7 cellular contexts compared by ENCODE assay signal in genomic region chr17:35578195-35578928, GRCh38. TPM values are rescaled to one million over a fixed set of nuclear protein-coding genes. Genes with fewer than 3 reads are reported as not detected.
A peak's percentile ranks its signal among the peaks of the same experiment; 100 is the strongest.
DNase-seq lines count a peak whose midpoint lies in the region; ATAC-seq, FAIRE-seq and TF ChIP-seq lines count a peak whose summit lies in the region.

PEX12 (minus strand) TSS chr17:35578571; CDS start chr17:35578021, 550 bp downstream.

- TF ChIP-seq CTCF in brain (conservative IDR thresholded peaks at IDR 0.05): no peak
- TF ChIP-seq CTCF in gastrocnemius medialis (IDR thresholded peaks at IDR 0.05 in 4 of 5, conservative IDR thresholded peaks at IDR 0.05 in 1 of 5): peak in 1 of 5 experiments; percentile 15

- DNase-seq in NCI-H2107 (lab: John Stamatoyannopoulos, UW) (peak; percentile 80), gastrocnemius medialis (peak; percentile 87 to 91)

- peak within 1 kb of the TSS; percentile 85 to 94 (median 90) for H3K27ac ChIP-seq in gastrocnemius medialis

- in situ Hi-C loops in gastrocnemius medialis (cut with MboI; ENCODE audit: low sequenced_read_pairs in 4 of 4): loop anchor here in 1 of 4 donors (25.0 kb wide), 1 partner anchor 959 kb away; the partner anchor contains the start of genes GGNBP2, MYO19 and PIGW

- H3K4me3 ChIP-seq in iPS-11a (ENCODE audit: low read depth, low read length): peak within 1 kb of the TSS; percentile 73
- H3K4me3 ChIP-seq in gastrocnemius medialis: peak within 1 kb of the TSS; percentile 68 to 88 (median 80)

- H3K9me3 Mint-ChIP-seq in brain: no peaks in the 10 kb centered on the region

- FAIRE-seq in TTC549 (lab: Jason Lieb, UNC): peak; percentile 66

- peaks cover 44% of the 10 kb centered on the region for H3K4me1 Mint-ChIP-seq in brain

- peaks cover 20% of the 10 kb centered on the region for H3K27me3 Mint-ChIP-seq in brain

- H3K36me3 Mint-ChIP-seq in brain: peaks cover 5% of the 10 kb centered on the region

- H3K4me1 ChIP-seq in gastrocnemius medialis: peaks cover 18 to 24% of the 10 kb centered on the region in 2 donors

- ATAC-seq in GM18505 (IDR thresholded peaks at IDR 0.05; ENCODE audit: unreplicated experiment): peak; percentile 82
- ATAC-seq in HG03039 (IDR thresholded peaks at IDR 0.05; ENCODE audit: unreplicated experiment): peak; percentile 76
- ATAC-seq in gastrocnemius medialis: peak; percentile 98 to 100

- H3K4me3 Mint-ChIP-seq in brain: peak within 1 kb of the TSS; percentile 94 to 100 (median 96)

- H3K27ac Mint-ChIP-seq in brain: peak within 1 kb of the TSS; percentile 98 to 100 (median 100)

- H3K27me3 ChIP-seq in gastrocnemius medialis: no peaks in the 10 kb centered on the region

- no peaks in the 10 kb centered on the region for H3K9me3 ChIP-seq in gastrocnemius medialis

- intact Hi-C loops in gastrocnemius medialis (cut with DNase I; ENCODE audit: low total_unique reads): loop anchor here (1.0 to 10.0 kb wide), 4 partner anchors 9 to 614 kb away; partner anchors contain the start of genes AP2B1, CCT6B, TAF15 and ZNF830

- peak; percentile 92 for TF ChIP-seq POLR2A in GM18505 (IDR thresholded peaks at IDR 0.05; ENCODE audit: borderline replicate concordance, extremely low read depth, insufficient read depth, insufficient read length)
- TF ChIP-seq POLR2A in gastrocnemius medialis (IDR thresholded peaks at IDR 0.05): peak; percentile 70 to 84

- peaks cover 0 to 10% of the 10 kb centered on the region in 2 donors for H3K36me3 ChIP-seq in gastrocnemius medialis

RNA-seq across cellular contexts. Expression of gene PEX12, which starts in this region (rescaled TPM):
- polyA plus RNA-seq in brain (ENCODE audit: insufficient read depth, low read depth, low replicate concordance): 6.3 TPM
- total RNA-seq in gastrocnemius medialis: 10 to 100 TPM in 1 of 4 donors, 1 to 10 TPM in 3; 4.4 to 14.2 (median 6.2) TPM

Comparison
In these comparisons a context has a peak if more than half of its experiments do, and no peak if none do; other contexts are left out.
1. Peak in every context shown above with its lines: DNase-seq, ATAC-seq, H3K4me3 ChIP-seq and H3K27ac ChIP-seq.